9 cellular contexts compared by ENCODE assay signal in the genomic region with DNA sequence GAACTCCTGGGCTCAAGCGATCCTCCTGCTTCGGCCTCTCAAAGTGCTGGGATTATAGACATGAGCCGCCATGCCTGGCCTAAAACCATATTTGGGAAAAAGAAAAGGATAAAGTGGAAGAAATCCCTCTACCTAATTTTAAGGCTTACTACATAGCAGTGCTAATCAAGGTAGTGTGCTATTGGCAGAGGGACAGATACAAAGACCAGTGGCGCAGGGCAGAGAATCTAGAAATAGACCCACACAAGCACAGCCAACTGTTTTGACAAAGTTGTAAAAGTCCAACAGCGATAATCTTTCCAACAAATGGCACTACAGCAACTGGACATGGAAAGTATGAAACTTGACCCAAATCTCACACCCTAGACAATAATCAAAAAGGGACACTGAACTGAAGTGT.
"Had no signal": no experiment of that assay in that cellular context is flagged by ENCODE, and none has a peak within 500 bp of the region (broad histone marks: within the 10 kb centered on the region; RNA-seq: fewer than 3 reads in every experiment).

No MANE protein-coding gene starts in this region.

- FAIRE-seq: HepG2 had no signal

- ATAC-seq: HCT116, HepG2 had no signal

- H3K4me3 Mint-ChIP-seq: HFFc6, IgD-negative memory B cell had no signal

- H3K27ac Mint-ChIP-seq: HFFc6, IgD-negative memory B cell had no signal

- H3K4me3 ChIP-seq: GM23248, HAP-1 had no signal

- DNase-seq: GM23248, GOT3, H7, HFFc6 had no signal

- H3K4me1 ChIP-seq: HAP-1 had no signal

- H3K9me3 Mint-ChIP-seq: HFFc6, IgD-negative memory B cell had no signal

- H3K36me3 ChIP-seq: HAP-1 had no signal

- H3K9me3 ChIP-seq: HAP-1 had no signal

- H3K4me1 Mint-ChIP-seq: IgD-negative memory B cell had no signal

- H3K27ac ChIP-seq: GM23248, HL-60 had no signal
